In genomic region chr14:75860561-75861160, GRCh38 we compare ENCODE assay signal across 19 cellular contexts.
DNase-seq lines count a peak whose midpoint lies in the region; ATAC-seq and TF ChIP-seq lines count a peak whose summit lies in the region.
"Had no signal": no experiment of that assay in that cellular context is flagged by ENCODE, and none has a peak within 500 bp of the region (broad histone marks: within the 10 kb centered on the region; RNA-seq: fewer than 3 reads in every experiment).

No MANE protein-coding gene starts in this region.

- no peak overlapping the region for H3K14ac ChIP-seq in mesenchymal stem cell (ENCODE audit: low read length in 2 of 2)

- H2BK5ac ChIP-seq in mesenchymal stem cell (ENCODE audit: low read depth, low read length, poor library complexity, severe bottlenecking): no peak overlapping the region

- H3K27ac ChIP-seq in breast epithelium (no peak overlapping the region), SK-N-MC (0 out of 2 replicates have a peak overlapping the region, but pooled peaks have one; percentile 28), mesenchymal stem cell (ENCODE audit: low read length, poor library complexity, severe bottlenecking) (no peak overlapping the region), uterus (peak overlapping the region; percentile 57 to 73)
- H3K27ac ChIP-seq: body of pancreas, dorsolateral prefrontal cortex, tibial nerve had no signal

- H3K79me1 ChIP-seq in mesenchymal stem cell (replicated peaks; ENCODE audit: low read length, poor library complexity, severe bottlenecking): peaks cover 4% of the 10 kb centered on the region

- DNase-seq in MCF 10A (ENCODE audit: unreplicated experiment) (no peak), breast epithelium (ENCODE audit: low spot score in 2 of 2) (no peak), SK-N-MC (ENCODE audit: low read depth, low spot score) (no peak), mesenchymal stem cell (no peak), uterus (no peak), HPDE6-E6E7 (ENCODE audit: extremely low spot score) (no peak)
- no peak for DNase-seq in activated T-helper 2 cell treated with anti-CD3 and anti-CD28 coated beads, Interferon-gamma antibody, Interleukin-2, Interleukin-4, amounts not matched to agents 10 μg/mL and 5 μg/mL and 100 μg/mL, durations not matched to agents 14 hours and 24 hours and 36 hours (ENCODE audit: low spot score)
- DNase-seq: activated CD4-positive, CD25-positive, alpha-beta regulatory T cell treated with anti-CD3 and anti-CD28 coated beads, Interleukin-2, amount 50 U/mL, for 72 hours; activated CD8-positive, alpha-beta memory T cell treated with anti-CD3 and anti-CD28 coated beads, Interleukin-2, amount 50 U/mL, for 4 hours; activated naive CD4-positive, alpha-beta T cell treated with anti-CD3 and anti-CD28 coated beads for 36 hours; CD4-positive, CD25-positive, alpha-beta regulatory T cell; DMS79; dorsolateral prefrontal cortex; midbrain; NCI-H1092 treated with DMSO at 0.1 percent for 48 hours; stimulated activated CD4-positive, alpha-beta T cell treated with anti-CD3 and anti-CD28 coated beads, Interleukin-4, amount 100 ng/mL, for 24 hours had no signal

- WGBS in mesenchymal stem cell: 54% methylated on average over 2 of the region's 5 CpGs

- POLR2A ChIA-PET in MCF 10A (lab: Yijun Ruan, JAX): interaction anchor here (0.6 to 1.8 kb wide), 6 partner anchors 8 to 517 kb away, joined by 3 to 8 read pairs (median 4); no protein-coding TSS in a partner anchor

- H2BK12ac ChIP-seq in mesenchymal stem cell (ENCODE audit: low read length in 2 of 2): no peak overlapping the region

- no peak overlapping the region for H4K91ac ChIP-seq in mesenchymal stem cell (ENCODE audit: low read length)

- no peak overlapping the region for H2BK120ac ChIP-seq in mesenchymal stem cell (ENCODE audit: low read depth, low read length)

- H2BK15ac ChIP-seq in mesenchymal stem cell (ENCODE audit: low read depth, poor library complexity, severe bottlenecking): no peak overlapping the region

- H2AK5ac ChIP-seq in mesenchymal stem cell (ENCODE audit: low read length, severe bottlenecking): peak overlapping the region; percentile 57

- H3K23ac ChIP-seq in mesenchymal stem cell (ENCODE audit: low read length in 2 of 2): no peak overlapping the region

- TF ChIP-seq CTCF in MCF 10A (IDR thresholded peaks at IDR 0.05; ENCODE audit: unreplicated experiment) (no peak), breast epithelium (IDR thresholded peaks at IDR 0.05) (no peak), uterus (IDR thresholded peaks at IDR 0.05) (peak in 1 of 4 experiments; percentile 8)

- intact Hi-C loops in MCF 10A (cut with micrococcal nuclease): loop anchor here (2.0 kb wide), 1 partner anchor 28 kb away; no protein-coding TSS in a partner anchor
- intact Hi-C loops in breast epithelium (cut with DNase I; ENCODE audit: low total_unique reads): no loop called here
- intact Hi-C loops in uterus (cut with DNase I; ENCODE audit: low total_unique reads): no loop called here
- intact Hi-C loops in activated T-helper 2 cell treated with anti-CD3 and anti-CD28 coated beads, Interferon-gamma antibody, Interleukin-2, Interleukin-4, amounts not matched to agents 10 μg/mL and 5 μg/mL and 100 μg/mL, durations not matched to agents 14 hours and 24 hours and 36 hours (cut with micrococcal nuclease): no loop called here

- no peak overlapping the region for H3K4me2 ChIP-seq in mesenchymal stem cell (ENCODE audit: low read length, poor library complexity, severe bottlenecking)

- no peak for ATAC-seq in GM18519 (IDR thresholded peaks at IDR 0.05; ENCODE audit: low FRiP score, unreplicated experiment)

- H3K4me3 ChIP-seq in breast epithelium: no peak overlapping the region
- H3K4me3 ChIP-seq in SK-N-MC: no peak overlapping the region
- H3K4me3 ChIP-seq in mesenchymal stem cell (ENCODE audit: insufficient read depth in 1 of 2, low read depth in 1 of 2, low read length in 2 of 2): peak overlapping the region in 1 of 2 experiments; percentile 14
- H3K4me3 ChIP-seq in uterus: no peak overlapping the region
- H3K4me3 ChIP-seq: body of pancreas, dorsolateral prefrontal cortex, tibial nerve had no signal

- no peaks in the 10 kb centered on the region for H3K27me3 Mint-ChIP-seq in MCF 10A (ENCODE audit: insufficient read depth, unreplicated experiment)
- no peaks in the 10 kb centered on the region for H3K27me3 Mint-ChIP-seq in activated T-helper 2 cell treated with anti-CD3 and anti-CD28 coated beads, Interferon-gamma antibody, Interleukin-2, Interleukin-4, amounts not matched to agents 10 μg/mL and 5 μg/mL and 100 μg/mL, durations not matched to agents 14 hours and 24 hours and 36 hours (ENCODE audit: low read depth)
- H3K27me3 Mint-ChIP-seq: CD4-positive, CD25-positive, alpha-beta regulatory T cell had no signal

- H3K18ac ChIP-seq in mesenchymal stem cell (ENCODE audit: low read depth in 1 of 2, low read length in 2 of 2): no peak overlapping the region

- H3K9ac ChIP-seq in SK-N-MC (ENCODE audit: insufficient read length): no peak overlapping the region
- peak overlapping the region; percentile 60 for H3K9ac ChIP-seq in mesenchymal stem cell (ENCODE audit: low read length)

- H3K27me3 ChIP-seq in breast epithelium: no peaks in the 10 kb centered on the region
- no peaks in the 10 kb centered on the region for H3K27me3 ChIP-seq in mesenchymal stem cell (ENCODE audit: control insufficient read depth in 1 of 2, insufficient read depth in 1 of 2, low read length in 2 of 2)
- no peaks in the 10 kb centered on the region for H3K27me3 ChIP-seq in uterus
- H3K27me3 ChIP-seq: body of pancreas, dorsolateral prefrontal cortex, tibial nerve had no signal

- TF ChIP-seq POLR2A in breast epithelium (IDR thresholded peaks at IDR 0.05): no peak
- TF ChIP-seq POLR2A in uterus (IDR thresholded peaks at IDR 0.05): no peak

- H3K9me3 ChIP-seq in breast epithelium (no peaks in the 10 kb centered on the region), SK-N-MC (ENCODE audit: low read depth, low read length) (no peaks in the 10 kb centered on the region), mesenchymal stem cell (ENCODE audit: control insufficient read depth, low read length) (no peaks in the 10 kb centered on the region), uterus (no peaks in the 10 kb centered on the region)
- H3K9me3 ChIP-seq: body of pancreas, tibial nerve had no signal

- no peak overlapping the region for H2AFZ ChIP-seq in mesenchymal stem cell (ENCODE audit: low read depth, low read length)

- no peak overlapping the region for H4K8ac ChIP-seq in mesenchymal stem cell (ENCODE audit: low read length)

- H3K4ac ChIP-seq in mesenchymal stem cell (ENCODE audit: low read depth in 1 of 2, low read length in 2 of 2): no peak overlapping the region

- H3K27ac Mint-ChIP-seq in MCF 10A (ENCODE audit: low read depth, unreplicated experiment): peak overlapping the region; percentile 66
- no peak overlapping the region for H3K27ac Mint-ChIP-seq in activated T-helper 2 cell treated with anti-CD3 and anti-CD28 coated beads, Interferon-gamma antibody, Interleukin-2, Interleukin-4, amounts not matched to agents 10 μg/mL and 5 μg/mL and 100 μg/mL, durations not matched to agents 14 hours and 24 hours and 36 hours
- H3K27ac Mint-ChIP-seq: activated naive CD4-positive, alpha-beta T cell treated with anti-CD3 and anti-CD28 coated beads for 36 hours; CD4-positive, CD25-positive, alpha-beta regulatory T cell had no signal

- CTCF ChIA-PET in MCF 10A (lab: Yijun Ruan, JAX): no interaction called here

- H3K4me3 Mint-ChIP-seq in MCF 10A (ENCODE audit: unreplicated experiment): peak overlapping the region; percentile 1
- no peak overlapping the region for H3K4me3 Mint-ChIP-seq in activated T-helper 2 cell treated with anti-CD3 and anti-CD28 coated beads, Interferon-gamma antibody, Interleukin-2, Interleukin-4, amounts not matched to agents 10 μg/mL and 5 μg/mL and 100 μg/mL, durations not matched to agents 14 hours and 24 hours and 36 hours (ENCODE audit: low read depth)
- H3K4me3 Mint-ChIP-seq: activated naive CD4-positive, alpha-beta T cell treated with anti-CD3 and anti-CD28 coated beads for 36 hours; CD4-positive, CD25-positive, alpha-beta regulatory T cell had no signal

- H3K36me3 Mint-ChIP-seq in MCF 10A (ENCODE audit: insufficient read depth, unreplicated experiment): peaks cover 1% of the 10 kb centered on the region
- H3K36me3 Mint-ChIP-seq in activated T-helper 2 cell treated with anti-CD3 and anti-CD28 coated beads, Interferon-gamma antibody, Interleukin-2, Interleukin-4, amounts not matched to agents 10 μg/mL and 5 μg/mL and 100 μg/mL, durations not matched to agents 14 hours and 24 hours and 36 hours (ENCODE audit: low read depth): no peaks in the 10 kb centered on the region

- H3K4me1 ChIP-seq in breast epithelium (no peaks in the 10 kb centered on the region), mesenchymal stem cell (ENCODE audit: control insufficient read depth, insufficient read depth, low read depth, low read length) (peaks cover 5% of the 10 kb centered on the region), uterus (peaks cover 0 to 6% of the 10 kb centered on the region in 2 donors)

- no TSS peak for BruUV-seq in MCF 10A (replicated peaks; lab: Mats Ljungman, UMichigan)

- H3K36me3 ChIP-seq in breast epithelium: no peaks in the 10 kb centered on the region
- 0 out of 2 replicates have a peak, but pooled peaks cover under 1% of the 10 kb centered on the region for H3K36me3 ChIP-seq in SK-N-MC (ENCODE audit: insufficient read depth, low read length)
- H3K36me3 ChIP-seq in mesenchymal stem cell (ENCODE audit: control insufficient read depth in 1 of 2, insufficient read depth in 2 of 2, low read depth in 1 of 2, low read length in 2 of 2): peaks cover 0 to 2% of the 10 kb centered on the region in 2 experiments
- no peaks in the 10 kb centered on the region for H3K36me3 ChIP-seq in uterus
- H3K36me3 ChIP-seq: tibial nerve had no signal

- no peaks in the 10 kb centered on the region for H3K9me3 Mint-ChIP-seq in MCF 10A (ENCODE audit: unreplicated experiment)
- no peaks in the 10 kb centered on the region for H3K9me3 Mint-ChIP-seq in activated T-helper 2 cell treated with anti-CD3 and anti-CD28 coated beads, Interferon-gamma antibody, Interleukin-2, Interleukin-4, amounts not matched to agents 10 μg/mL and 5 μg/mL and 100 μg/mL, durations not matched to agents 14 hours and 24 hours and 36 hours
- H3K9me3 Mint-ChIP-seq: activated naive CD4-positive, alpha-beta T cell treated with anti-CD3 and anti-CD28 coated beads for 36 hours; CD4-positive, CD25-positive, alpha-beta regulatory T cell had no signal

- H3K4me1 Mint-ChIP-seq in MCF 10A (ENCODE audit: insufficient read depth, unreplicated experiment): peaks cover 27% of the 10 kb centered on the region
- H3K4me1 Mint-ChIP-seq in activated T-helper 2 cell treated with anti-CD3 and anti-CD28 coated beads, Interferon-gamma antibody, Interleukin-2, Interleukin-4, amounts not matched to agents 10 μg/mL and 5 μg/mL and 100 μg/mL, durations not matched to agents 14 hours and 24 hours and 36 hours (ENCODE audit: low read depth): peaks cover 10% of the 10 kb centered on the region
- H3K4me1 Mint-ChIP-seq: CD4-positive, CD25-positive, alpha-beta regulatory T cell had no signal

Comparison
In these comparisons a context has a peak if more than half of its experiments do, and no peak if none do; other contexts are left out.
1. H3K27ac ChIP-seq: peak in SK-N-MC (single experiment) and uterus (2 of 2); none in breast epithelium (0 of 2) and mesenchymal stem cell (single experiment).